ENCODE assay signal across 8 cellular contexts in the genomic region with DNA sequence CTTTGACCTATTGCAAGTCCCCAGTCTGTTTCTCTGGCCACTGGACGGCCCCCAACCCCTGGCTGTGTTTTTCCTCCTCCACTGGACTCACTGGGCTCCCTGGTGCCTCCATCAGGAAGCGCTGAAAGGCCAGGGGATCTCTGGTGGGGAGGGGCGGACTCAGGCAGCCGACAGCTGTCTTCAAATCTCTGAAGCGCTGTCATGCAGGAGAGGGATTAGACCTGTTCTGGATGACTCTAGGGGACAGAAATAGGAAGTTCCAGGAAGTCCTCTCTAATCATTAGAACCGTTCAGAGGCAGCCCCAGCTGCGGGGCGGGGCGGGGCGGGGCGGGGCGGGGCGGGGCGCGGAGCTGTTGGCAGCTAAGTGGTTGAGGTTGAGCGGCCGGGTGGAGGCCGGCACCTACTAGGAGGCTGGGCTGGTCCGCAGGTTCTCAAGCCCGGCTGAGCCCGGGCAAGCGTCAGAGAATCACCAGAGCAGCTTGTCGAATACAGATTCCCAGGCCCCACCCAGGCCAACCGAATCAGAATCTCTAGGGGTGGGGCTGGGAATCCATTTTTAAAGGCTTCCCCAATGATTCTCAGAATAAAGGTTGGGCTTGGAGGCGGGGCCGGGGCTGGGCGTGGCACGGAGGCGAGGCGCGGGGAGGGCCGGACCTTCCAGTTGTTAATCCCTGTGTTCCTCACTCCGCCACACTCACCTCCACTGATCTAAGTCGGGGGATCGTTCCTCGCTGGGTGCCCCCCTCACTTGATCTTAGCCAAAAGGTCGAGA. TPM values are rescaled to one million over a fixed set of nuclear protein-coding genes. Genes with fewer than 3 reads are reported as not detected.
A peak's percentile ranks its signal among the peaks of the same experiment; 100 is the strongest.
DNase-seq lines count a peak whose midpoint lies in the region; ATAC-seq and TF ChIP-seq lines count a peak whose summit lies in the region.

No MANE protein-coding gene starts in this region.

- no peaks in the 10 kb centered on the region for H3K9me3 ChIP-seq in neuronal stem cell (replicated peaks in 1 of 2; ENCODE audit: control insufficient read depth in 2 of 2, insufficient read depth in 1 of 2, low read depth in 1 of 2, low read length in 2 of 2)
- no peaks in the 10 kb centered on the region for H3K9me3 ChIP-seq in tibial nerve

- H3K4me3 Mint-ChIP-seq in CD14-positive monocyte, result peak overlapping the region; percentile 81 to 89

- no peak overlapping the region for H2BK12ac ChIP-seq in neuronal stem cell (ENCODE audit: low read length)

- H3K4me1 Mint-ChIP-seq in CD14-positive monocyte, result peaks cover 35% of the 10 kb centered on the region

- no peak overlapping the region for H3K14ac ChIP-seq in neuronal stem cell (ENCODE audit: low read length)

- no peak overlapping the region for H3K18ac ChIP-seq in neuronal stem cell (ENCODE audit: low read length)

- no peak overlapping the region for H2BK5ac ChIP-seq in neuronal stem cell (ENCODE audit: low read length)

- H4K91ac ChIP-seq in neuronal stem cell (ENCODE audit: low read depth, low read length, poor library complexity), result no peak overlapping the region

- H2BK15ac ChIP-seq in neuronal stem cell (ENCODE audit: low read length), result no peak overlapping the region

- H3K27ac Mint-ChIP-seq in CD14-positive monocyte, result peak overlapping the region; percentile 26 to 85 (median 68)

- peak; percentile 39 for ATAC-seq in GM19351 (IDR thresholded peaks at IDR 0.05; ENCODE audit: unreplicated experiment)
- peak; percentile 32 for ATAC-seq in HG03565 (IDR thresholded peaks at IDR 0.05; ENCODE audit: unreplicated experiment)

- no peak overlapping the region for H3K4ac ChIP-seq in neuronal stem cell (ENCODE audit: low read length)

- H3K23ac ChIP-seq in neuronal stem cell (ENCODE audit: low read depth, low read length, poor library complexity), result no peak overlapping the region

- peak overlapping the region in 1 of 2 donors; percentile 20 for H3K4me3 ChIP-seq in neuronal stem cell (ENCODE audit: low read length in 2 of 2)
- peak overlapping the region; percentile 30 to 46 (median 36) for H3K4me3 ChIP-seq in tibial nerve

- H3K79me1 ChIP-seq in neuronal stem cell (ENCODE audit: low read depth, low read length), result no peaks in the 10 kb centered on the region

- no peak overlapping the region for H4K8ac ChIP-seq in neuronal stem cell (ENCODE audit: low read depth, low read length)

- no peak overlapping the region for H3K9ac ChIP-seq in neuronal stem cell (ENCODE audit: low read depth, low read length, poor library complexity)

- DNase-seq in CD14-positive monocyte (ENCODE audit: low spot score) (peak; percentile 75), NOMO-1 treated with dmso at 0.1 percent for 144 hours (lab: John Stamatoyannopoulos, UW; ENCODE audit: unreplicated experiment) (peak; percentile 89), fibroblast of the conjunctiva (ENCODE audit: low read depth) (peak; percentile 75), neuronal stem cell (ENCODE audit: low spot score) (no peak), tibial nerve (ENCODE audit: low spot score in 2 of 2) (peak; percentile 71 to 76)
- peak; percentile 60 for DNase-seq in activated T-cell treated with anti-CD3 and anti-CD28 coated beads, Interleukin-2, amount 50 U/mL, for 1 hour

- H3K36me3 Mint-ChIP-seq in CD14-positive monocyte, result peaks cover 25 to 29% of the 10 kb centered on the region in 2 donors

- TF ChIP-seq CTCF in CD14-positive monocyte (IDR thresholded peaks at IDR 0.05), result no peak
- TF ChIP-seq CTCF in tibial nerve (IDR thresholded peaks at IDR 0.05), result peak in 3 of 5 experiments; percentile 7 to 10 (median 9)

- H2AK5ac ChIP-seq in neuronal stem cell (ENCODE audit: low read depth, low read length), result no peak overlapping the region

- intact Hi-C loops in CD14-positive monocyte (cut with micrococcal nuclease), result no loop called here

- peaks cover 3 to 59% (median 20%) of the 10 kb centered on the region in 3 experiments for H3K27me3 ChIP-seq in neuronal stem cell (ENCODE audit: control insufficient read depth in 3 of 3, insufficient read depth in 3 of 3, low read depth in 1 of 3, low read length in 3 of 3)
- H3K27me3 ChIP-seq in tibial nerve, result no peaks in the 10 kb centered on the region

- H3K36me3 ChIP-seq in neuronal stem cell (replicated peaks in 1 of 2; ENCODE audit: control insufficient read depth in 2 of 2, insufficient read depth in 2 of 2, low read length in 2 of 2) (no peaks in the 10 kb centered on the region), tibial nerve (peaks cover 2 to 27% (median 6%) of the 10 kb centered on the region in 3 donors)

- peak; percentile 26 to 81 for TF ChIP-seq POLR2A in tibial nerve (IDR thresholded peaks at IDR 0.05)

- H3K4me2 ChIP-seq in neuronal stem cell (ENCODE audit: insufficient read depth, low read length, poor library complexity, severe bottlenecking), result peak overlapping the region; percentile 53

- no peak overlapping the region for H3K27ac ChIP-seq in neuronal stem cell (replicated peaks; ENCODE audit: low read length)
- H3K27ac ChIP-seq in tibial nerve, result peak overlapping the region; percentile 69 to 97 (median 83)

- H3K4me1 ChIP-seq in neuronal stem cell (ENCODE audit: control insufficient read depth in 2 of 2, insufficient read depth in 1 of 2, low read depth in 1 of 2, low read length in 2 of 2) (peaks cover 0 to 17% of the 10 kb centered on the region in 2 donors), tibial nerve (peaks cover 0 to 51% (median 12%) of the 10 kb centered on the region in 4 donors)

- WGBS in neuronal stem cell (ENCODE audit: extremely low coverage in 2 of 2, insufficient read length in 2 of 2, insufficient replicate concordance in 1 of 2), 2 donors, result no CpG with 5 or more reads among the region's 37 CpGs
- 3 to 19% methylated on average over 10 to 36 of the region's 37 CpGs for WGBS in tibial nerve, 2 donors

- peaks cover 12 to 28% (median 16%) of the 10 kb centered on the region in 3 donors for H3K27me3 Mint-ChIP-seq in CD14-positive monocyte (ENCODE audit: low read depth in 3 of 3)

- TF ChIP-seq EP300 in tibial nerve (IDR thresholded peaks at IDR 0.05), result peak; percentile 65 to 71

- H2BK120ac ChIP-seq in neuronal stem cell (ENCODE audit: low read depth, low read length), result no peak overlapping the region

- H2AFZ ChIP-seq in neuronal stem cell (ENCODE audit: low read length), result no peak overlapping the region

- H3K9me3 Mint-ChIP-seq in CD14-positive monocyte, result peaks cover 0 to 4% (median 0%) of the 10 kb centered on the region in 7 donors

RNA-seq across cellular contexts. Expression of a gene that starts 11.4 kb away (rescaled TPM):
- not detected for polyA plus RNA-seq in CD14-positive monocyte
- polyA plus RNA-seq in neuronal stem cell (2013, experiment 1 of 2), result 12.4 TPM
- polyA plus RNA-seq in neuronal stem cell (2013, experiment 2 of 2), result 12.3 TPM
- 100 to 1,000 TPM; 243 to 301 (median 271) TPM for total RNA-seq in tibial nerve

RNA-seq across cellular contexts. Expression of a gene that starts 26.5 kb away (rescaled TPM):
- polyA plus RNA-seq in CD14-positive monocyte, result 100 to 1,000 TPM in 1 of 2 donors, 10 to 100 TPM in 1; 98.8 to 111 TPM
- polyA plus RNA-seq in neuronal stem cell (2013, experiment 1 of 2), result 31.8 TPM
- polyA plus RNA-seq in neuronal stem cell (2013, experiment 2 of 2), result 29.5 TPM
- total RNA-seq in tibial nerve, result 1,000 to 10,000 TPM in 3 of 4 donors, 100 to 1,000 TPM in 1; 548 to 1,751 (median 1,444) TPM

RNA-seq across cellular contexts. Expression of a gene that starts 58.5 kb away (rescaled TPM):
- polyA plus RNA-seq in CD14-positive monocyte, result under 1 TPM; 0.37 to 0.89 TPM
- polyA plus RNA-seq in neuronal stem cell (2013, experiment 1 of 2), result 112 TPM
- 121 TPM for polyA plus RNA-seq in neuronal stem cell (2013, experiment 2 of 2)
- 10 to 100 TPM; 22.9 to 49.2 (median 34.2) TPM for total RNA-seq in tibial nerve

RNA-seq across cellular contexts. Expression of a gene that starts 58.9 kb away (rescaled TPM):
- polyA plus RNA-seq in CD14-positive monocyte, result not detected
- 3.6 TPM for polyA plus RNA-seq in neuronal stem cell (2013, experiment 1 of 2)
- polyA plus RNA-seq in neuronal stem cell (2013, experiment 2 of 2), result 3.4 TPM
- total RNA-seq in tibial nerve, result 1 to 10 TPM in 1 of 4 donors, under 1 TPM in 1, not detected in 2; under 0.01 to 3.5 TPM
